10 cellular contexts compared by ENCODE assay signal in the genomic region with DNA sequence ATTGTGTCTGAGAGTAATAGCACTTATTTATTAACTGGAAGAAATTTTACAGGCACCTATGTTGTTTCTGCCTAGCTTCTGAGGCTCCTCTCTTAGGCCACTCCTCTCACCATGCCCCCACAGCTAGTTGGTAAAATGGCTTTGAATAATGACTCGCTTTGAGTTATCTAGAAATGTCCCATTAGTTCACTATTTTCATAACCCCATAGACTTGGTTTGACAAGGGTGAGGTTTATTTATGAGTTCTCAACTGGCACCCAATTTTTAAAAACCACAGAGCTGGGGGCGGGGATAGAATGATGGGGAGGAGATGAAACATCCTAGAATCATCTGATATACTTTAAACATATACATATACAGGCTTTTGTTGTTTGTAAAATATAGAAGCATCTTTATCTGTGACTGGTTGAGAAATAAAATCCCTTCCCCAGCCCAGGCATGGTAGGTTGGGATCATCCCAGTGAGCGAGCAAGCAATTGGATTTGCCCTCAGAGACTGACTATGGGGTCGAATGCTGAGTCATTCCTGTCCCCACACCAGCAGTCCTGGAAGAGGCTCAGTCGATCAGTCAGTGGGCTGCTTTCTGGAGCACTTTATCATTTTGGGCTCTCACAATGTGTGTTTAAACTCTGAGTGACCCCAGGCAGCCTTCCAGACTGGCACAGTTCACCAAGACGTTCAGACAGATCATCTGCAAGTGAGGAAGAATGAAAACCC.
A peak's percentile ranks its signal among the peaks of the same experiment; 100 is the strongest.
DNase-seq lines count a peak whose midpoint lies in the region; ATAC-seq, FAIRE-seq and TF ChIP-seq lines count a peak whose summit lies in the region.
"Had no signal": no experiment of that assay in that cellular context is flagged by ENCODE, and none has a peak within 500 bp of the region (broad histone marks: within the 10 kb centered on the region; RNA-seq: fewer than 3 reads in every experiment).

No MANE protein-coding gene starts in this region.

- H3K9me3 ChIP-seq in HepG2 (ENCODE audit: low read length) (no peaks in the 10 kb centered on the region), stomach (no peaks in the 10 kb centered on the region)

- no peaks in the 10 kb centered on the region for H3K9me3 Mint-ChIP-seq in activated naive CD8-positive, alpha-beta T cell (ENCODE audit: low read depth)
- H3K9me3 Mint-ChIP-seq in activated naive CD8-positive, alpha-beta T cell treated with anti-CD3 and anti-CD28 coated beads for 36 hours: no peaks in the 10 kb centered on the region
- no peaks in the 10 kb centered on the region for H3K9me3 Mint-ChIP-seq in activated T-cell treated with anti-CD3 and anti-CD28 coated beads, Interleukin-2, amount 50 U/mL, for 24 hours

- no peak for TF ChIP-seq RAD21 in HepG2 (CRISPR knock-in tag; IDR thresholded peaks at IDR 0.05)

- TF ChIP-seq CTCF in HepG2 (CRISPR knock-in tag; IDR thresholded peaks at IDR 0.05) (no peak), stomach (IDR thresholded peaks at IDR 0.05) (no peak)

- H3K27me3 ChIP-seq in HepG2 (ENCODE audit: control insufficient read depth in 1 of 2, insufficient read depth in 2 of 2, low read length in 2 of 2) (no peaks in the 10 kb centered on the region), stomach (no peaks in the 10 kb centered on the region)

- WGBS in HepG2 (ENCODE audit: low lambda C conversion rate): 87% methylated on average over 4 of the region's 6 CpGs
- WGBS in stomach, 5 donors: 26 to 43% (median 31%) methylated on average over 6 of the region's 6 CpGs

- H3K79me2 ChIP-seq in HepG2 (ENCODE audit: insufficient read depth, low read length): no peaks in the 10 kb centered on the region

- no peak for FAIRE-seq in HepG2 (lab: Jason Lieb, UNC)
- no peak for FAIRE-seq in urothelium cell line (lab: Jason Lieb, UNC)

- POLR2A ChIA-PET in HepG2 (lab: Yijun Ruan, JAX): no interaction called here

- H2AFZ ChIP-seq in HepG2 (ENCODE audit: low read length): no peak overlapping the region

- peaks cover 10% of the 10 kb centered on the region for H3K4me1 Mint-ChIP-seq in activated naive CD8-positive, alpha-beta T cell (ENCODE audit: low read depth)
- peaks cover 14% of the 10 kb centered on the region for H3K4me1 Mint-ChIP-seq in activated naive CD8-positive, alpha-beta T cell treated with anti-CD3 and anti-CD28 coated beads for 36 hours
- H3K4me1 Mint-ChIP-seq in activated T-cell treated with anti-CD3 and anti-CD28 coated beads, Interleukin-2, amount 50 U/mL, for 24 hours (ENCODE audit: low read depth): peaks cover 34% of the 10 kb centered on the region

- no peak for TF ChIP-seq EP300 in HepG2 (IDR thresholded peaks at IDR 0.05; ENCODE audit: low read depth in 2 of 2, low read length in 2 of 2)
- no peak for TF ChIP-seq EP300 in HepG2 (CRISPR knock-in tag; IDR thresholded peaks at IDR 0.05; ENCODE audit: borderline replicate concordance)
- TF ChIP-seq EP300 in stomach (IDR thresholded peaks at IDR 0.05): no peak

- H3K4me1 ChIP-seq in HepG2 (ENCODE audit: insufficient read depth, low read length) (peaks cover 33% of the 10 kb centered on the region), stomach (peaks cover 12 to 41% (median 22%) of the 10 kb centered on the region in 4 donors)

- intact Hi-C loops in HepG2 (cut with micrococcal nuclease; ENCODE audit: unreplicated experiment): no loop called here
- intact Hi-C loops in stomach (cut with DNase I; ENCODE audit: low total_unique reads): no loop called here

- H4K20me1 ChIP-seq in HepG2 (ENCODE audit: insufficient read depth, low read length): no peaks in the 10 kb centered on the region

- H3K9ac ChIP-seq in HepG2 (ENCODE audit: insufficient read depth, low read depth, low read length): no peak overlapping the region

- CTCF ChIA-PET in HepG2 (lab: Yijun Ruan, JAX; ENCODE audit: low intra/inter-chr PET ratio, low total read pairs): no interaction called here

- H3K36me3 Mint-ChIP-seq in activated naive CD8-positive, alpha-beta T cell: no peaks in the 10 kb centered on the region
- peaks cover 2% of the 10 kb centered on the region for H3K36me3 Mint-ChIP-seq in activated naive CD8-positive, alpha-beta T cell treated with anti-CD3 and anti-CD28 coated beads for 36 hours
- no peaks in the 10 kb centered on the region for H3K36me3 Mint-ChIP-seq in activated T-cell treated with anti-CD3 and anti-CD28 coated beads, Interleukin-2, amount 50 U/mL, for 24 hours (ENCODE audit: low read depth)

- H3K27ac Mint-ChIP-seq in activated naive CD8-positive, alpha-beta T cell: peak overlapping the region; percentile 37
- no peak overlapping the region for H3K27ac Mint-ChIP-seq in activated naive CD8-positive, alpha-beta T cell treated with anti-CD3 and anti-CD28 coated beads for 36 hours
- peak overlapping the region; percentile 59 for H3K27ac Mint-ChIP-seq in activated T-cell treated with anti-CD3 and anti-CD28 coated beads, Interleukin-2, amount 50 U/mL, for 24 hours

- peaks cover 2 to 4% of the 10 kb centered on the region in 2 experiments; a peak in 3 of 5 replicates for H3K36me3 ChIP-seq in HepG2 (replicated peaks in 1 of 2; ENCODE audit: control insufficient read depth in 1 of 2, insufficient read depth in 2 of 2, low read length in 2 of 2)
- H3K36me3 ChIP-seq in stomach: peaks cover 0 to 9% (median 0%) of the 10 kb centered on the region in 4 donors

- no TSS peak for BruUV-seq in HepG2 (replicated peaks; lab: Mats Ljungman, UMichigan)

- H3K4me3 Mint-ChIP-seq in activated naive CD8-positive, alpha-beta T cell: no peak overlapping the region
- no peak overlapping the region for H3K4me3 Mint-ChIP-seq in activated naive CD8-positive, alpha-beta T cell treated with anti-CD3 and anti-CD28 coated beads for 36 hours
- no peak overlapping the region for H3K4me3 Mint-ChIP-seq in activated T-cell treated with anti-CD3 and anti-CD28 coated beads, Interleukin-2, amount 50 U/mL, for 24 hours

- DNase-seq in activated naive CD8-positive, alpha-beta T cell treated with anti-CD3 and anti-CD28 coated beads for 36 hours: no peak
- DNase-seq in activated T-cell treated with anti-CD3 and anti-CD28 coated beads, Interleukin-2, amount 50 U/mL, for 24 hours: no peak
- DNase-seq in HepG2 (ENCODE audit: low spot score) (no peak), stomach (peak; percentile 48), NCI-H748 treated with DMSO at 0.1 percent for 48 hours (lab: John Stamatoyannopoulos, UW) (no peak), DMS 273 treated with DMSO at 0.1 percent for 48 hours (lab: John Stamatoyannopoulos, UW) (no peak), urothelium cell line (ENCODE audit: low spot score) (no peak)
- DNase-seq: C1 segment of cervical spinal cord, NCI-H526 had no signal

- H3K27ac ChIP-seq in HepG2 (ENCODE audit: extremely low read length, insufficient read depth, low read length): no peak overlapping the region
- H3K27ac ChIP-seq in stomach: peak overlapping the region in 4 of 5 donors; percentile 4 to 33 (median 10)

- TF ChIP-seq POLR2A in HepG2 (IDR thresholded peaks at IDR 0.05; ENCODE audit: insufficient read depth in 1 of 2, low read depth in 2 of 2, low read length in 2 of 2) (no peak), stomach (IDR thresholded peaks at IDR 0.05) (no peak)

- H3K4me3 ChIP-seq in HepG2 (replicated peaks in 1 of 3; ENCODE audit: insufficient read depth in 1 of 3, low read depth in 2 of 3, low read length in 3 of 3) (no peak overlapping the region), stomach (no peak overlapping the region)

- no peak for ATAC-seq in HepG2

- peaks cover 4% of the 10 kb centered on the region for H3K27me3 Mint-ChIP-seq in activated naive CD8-positive, alpha-beta T cell
- H3K27me3 Mint-ChIP-seq in activated naive CD8-positive, alpha-beta T cell treated with anti-CD3 and anti-CD28 coated beads for 36 hours: peaks cover 12% of the 10 kb centered on the region
- H3K27me3 Mint-ChIP-seq in activated T-cell treated with anti-CD3 and anti-CD28 coated beads, Interleukin-2, amount 50 U/mL, for 24 hours: peaks cover 21% of the 10 kb centered on the region

- H3K4me2 ChIP-seq in HepG2 (ENCODE audit: low read depth, low read length): no peak overlapping the region

- in situ Hi-C loops in HepG2 (cut with HindIII; ENCODE audit: extremely low pct_ligation_motif_present, low pct_unique_long_range_greater_than_20kb): no loop called here

TF ChIP-seq in HepG2, 621 proteins besides CTCF, POLR2A, EP300 and RAD21:
- TF ChIP-seq MATR3 (CRISPR knock-in tag; IDR thresholded peaks at IDR 0.05): no peak
- peak; percentile 47; the same call in 1 of the 2 replicates for TF ChIP-seq NFE2L2 (IDR thresholded peaks at IDR 0.05; ENCODE audit: low read length)
- peak; percentile 67; the same call in 1 of the 2 replicates for TF ChIP-seq NFE2 (CRISPR knock-in tag; IDR thresholded peaks at IDR 0.05)
TF ChIP-seq in HepG2: peak in this region for 2.
